1 cellular context compared by ENCODE assay signal in genomic region chr1:33378976-33379375, GRCh38.
TF ChIP-seq lines count a peak whose summit lies in the region.

No MANE protein-coding gene starts in this region.

TF ChIP-seq in IMR-90, 13 proteins besides CTCF, POLR2A, EP300 and RAD21 (continued from another document):
- TF ChIP-seq SMC3 (IDR thresholded peaks at IDR 0.05; ENCODE audit: low read depth, low read length) (no peak), FOS (IDR thresholded peaks at IDR 0.05; ENCODE audit: low read depth, low read length) (no peak), ELK1 (IDR thresholded peaks at IDR 0.05; ENCODE audit: borderline replicate concordance, low read depth, low read length) (no peak)
